ENCODE assay signal across 19 cellular contexts in genomic region chr1:4603317-4604110, GRCh38. TPM values are rescaled to one million over a fixed set of nuclear protein-coding genes. Genes with fewer than 3 reads are reported as not detected.
DNase-seq lines count a peak whose midpoint lies in the region; ATAC-seq and TF ChIP-seq lines count a peak whose summit lies in the region.
"Had no signal": no experiment of that assay in that cellular context is flagged by ENCODE, and none has a peak within 500 bp of the region (broad histone marks: within the 10 kb centered on the region; RNA-seq: fewer than 3 reads in every experiment).

No MANE protein-coding gene starts in this region.

- H2AFZ ChIP-seq in PC-9 = no peak overlapping the region

- peak; percentile 7 for DNase-seq in LoVo (ENCODE audit: low spot score)
- peak; percentile 10 for DNase-seq in SW480 (ENCODE audit: low spot score)
- peak; percentile 55 for DNase-seq in superior temporal gyrus (ENCODE audit: extremely low spot score)
- no peak for DNase-seq in PC-9
- no peak for DNase-seq in NCI-H146 (lab: John Stamatoyannopoulos, UW)
- DNase-seq in activated T-helper 2 cell treated with anti-CD3 and anti-CD28 coated beads, Interferon-gamma antibody, Interleukin-2, Interleukin-4, amounts not matched to agents 10 μg/mL and 5 μg/mL and 100 μg/mL, durations not matched to agents 14 hours and 24 hours and 36 hours (ENCODE audit: low spot score) = no peak
- DNase-seq in NK-92 (lab: John Stamatoyannopoulos, UW; ENCODE audit: unreplicated experiment) = no peak
- DNase-seq: activated B cell treated with CpG ODN at 0.5 μM for 24 hours; activated CD8-positive, alpha-beta memory T cell treated with anti-CD3 and anti-CD28 coated beads, Interleukin-2, amount 10 ng/mL, durations not matched to agents 7 days and 5 days; activated naive CD4-positive, alpha-beta T cell treated with anti-CD3 and anti-CD28 coated beads for 36 hours; foreskin melanocyte; H9; NCI-H1417 treated with DMSO at 0.1 percent for 48 hours; NCI-H226; small intestine; stimulated activated naive CD4-positive, alpha-beta T cell had no signal

- H3K4me1 Mint-ChIP-seq in activated T-helper 2 cell treated with anti-CD3 and anti-CD28 coated beads, Interferon-gamma antibody, Interleukin-2, Interleukin-4, amounts not matched to agents 10 μg/mL and 5 μg/mL and 100 μg/mL, durations not matched to agents 14 hours and 24 hours and 36 hours (ENCODE audit: low read depth) = no peaks in the 10 kb centered on the region
- H3K4me1 Mint-ChIP-seq: activated B cell treated with CpG ODN at 0.5 μM for 24 hours; activated CD8-positive, alpha-beta memory T cell treated with anti-CD3 and anti-CD28 coated beads, Interleukin-2, amount 10 ng/mL, durations not matched to agents 7 days and 5 days had no signal

- CTCF ChIA-PET in PC-9 (lab: Charles Lee) = no interaction called here

- H3K36me3 ChIP-seq in PC-9 (ENCODE audit: low read depth) = no peaks in the 10 kb centered on the region

- H3K27ac Mint-ChIP-seq in activated T-helper 2 cell treated with anti-CD3 and anti-CD28 coated beads, Interferon-gamma antibody, Interleukin-2, Interleukin-4, amounts not matched to agents 10 μg/mL and 5 μg/mL and 100 μg/mL, durations not matched to agents 14 hours and 24 hours and 36 hours = no peak overlapping the region
- H3K27ac Mint-ChIP-seq: activated B cell treated with CpG ODN at 0.5 μM for 24 hours; activated CD8-positive, alpha-beta memory T cell treated with anti-CD3 and anti-CD28 coated beads, Interleukin-2, amount 10 ng/mL, durations not matched to agents 7 days and 5 days; activated naive CD4-positive, alpha-beta T cell treated with anti-CD3 and anti-CD28 coated beads for 36 hours; H9; mesothelial cell of epicardium had no signal

- H3K4me3 Mint-ChIP-seq in activated T-helper 2 cell treated with anti-CD3 and anti-CD28 coated beads, Interferon-gamma antibody, Interleukin-2, Interleukin-4, amounts not matched to agents 10 μg/mL and 5 μg/mL and 100 μg/mL, durations not matched to agents 14 hours and 24 hours and 36 hours (ENCODE audit: low read depth) = no peak overlapping the region
- H3K4me3 Mint-ChIP-seq: activated B cell treated with CpG ODN at 0.5 μM for 24 hours; activated CD8-positive, alpha-beta memory T cell treated with anti-CD3 and anti-CD28 coated beads, Interleukin-2, amount 10 ng/mL, durations not matched to agents 7 days and 5 days; activated naive CD4-positive, alpha-beta T cell treated with anti-CD3 and anti-CD28 coated beads for 36 hours; H9; mesothelial cell of epicardium had no signal

- no peaks in the 10 kb centered on the region for H3K36me3 Mint-ChIP-seq in activated T-helper 2 cell treated with anti-CD3 and anti-CD28 coated beads, Interferon-gamma antibody, Interleukin-2, Interleukin-4, amounts not matched to agents 10 μg/mL and 5 μg/mL and 100 μg/mL, durations not matched to agents 14 hours and 24 hours and 36 hours (ENCODE audit: low read depth)
- H3K36me3 Mint-ChIP-seq: activated CD8-positive, alpha-beta memory T cell treated with anti-CD3 and anti-CD28 coated beads, Interleukin-2, amount 10 ng/mL, durations not matched to agents 7 days and 5 days; mesothelial cell of epicardium had no signal

- TF ChIP-seq CTCF in PC-9 (conservative IDR thresholded peaks at IDR 0.05) = no peak

- no peaks in the 10 kb centered on the region for H3K79me2 ChIP-seq in PC-9 (ENCODE audit: low read depth)

- H3K4me3 ChIP-seq in PC-9 = no peak overlapping the region

- peaks cover 4% of the 10 kb centered on the region for H3K9me3 Mint-ChIP-seq in activated T-helper 2 cell treated with anti-CD3 and anti-CD28 coated beads, Interferon-gamma antibody, Interleukin-2, Interleukin-4, amounts not matched to agents 10 μg/mL and 5 μg/mL and 100 μg/mL, durations not matched to agents 14 hours and 24 hours and 36 hours
- H3K9me3 Mint-ChIP-seq: activated B cell treated with CpG ODN at 0.5 μM for 24 hours; activated naive CD4-positive, alpha-beta T cell treated with anti-CD3 and anti-CD28 coated beads for 36 hours; H9 had no signal

- ATAC-seq in esophagus mucosa = peak; percentile 82
- ATAC-seq: activated CD8-positive, alpha-beta memory T cell treated with anti-CD3 and anti-CD28 coated beads, Interleukin-2, amount 10 ng/mL, durations not matched to agents 7 days and 5 days; SK-N-SH treated with all-trans-retinoic acid at 6 μM for 48 hours had no signal

- intact Hi-C loops in PC-9 (cut with micrococcal nuclease; ENCODE audit: unreplicated experiment) = no loop called here
- intact Hi-C loops in activated T-helper 2 cell treated with anti-CD3 and anti-CD28 coated beads, Interferon-gamma antibody, Interleukin-2, Interleukin-4, amounts not matched to agents 10 μg/mL and 5 μg/mL and 100 μg/mL, durations not matched to agents 14 hours and 24 hours and 36 hours (cut with micrococcal nuclease) = no loop called here

- BruUV-seq in PC-9 (replicated peaks; lab: Mats Ljungman, UMichigan) = no TSS peak

- no peak overlapping the region for H3K4me2 ChIP-seq in PC-9

- no peaks in the 10 kb centered on the region for H3K4me1 ChIP-seq in PC-9 (replicated peaks; ENCODE audit: insufficient read depth)

- no peak overlapping the region for H3K27ac ChIP-seq in PC-9

- POLR2A ChIA-PET in PC-9 (lab: Charles Lee; ENCODE audit: unreplicated experiment) = no interaction called here

- peaks cover 7% of the 10 kb centered on the region for H3K27me3 Mint-ChIP-seq in activated T-helper 2 cell treated with anti-CD3 and anti-CD28 coated beads, Interferon-gamma antibody, Interleukin-2, Interleukin-4, amounts not matched to agents 10 μg/mL and 5 μg/mL and 100 μg/mL, durations not matched to agents 14 hours and 24 hours and 36 hours (ENCODE audit: low read depth)

- no peaks in the 10 kb centered on the region for H3K9me2 ChIP-seq in PC-9 (ENCODE audit: insufficient read depth)

- H3K9me3 ChIP-seq in PC-9 (ENCODE audit: insufficient read depth, low read depth) = no peaks in the 10 kb centered on the region

- peaks cover 37% of the 10 kb centered on the region for H3K27me3 ChIP-seq in PC-9 (ENCODE audit: insufficient read depth, low read depth)

- no peaks in the 10 kb centered on the region for H4K20me1 ChIP-seq in PC-9 (ENCODE audit: insufficient read depth)

- no peaks in the 10 kb centered on the region for H3F3A ChIP-seq in PC-9 (ENCODE audit: insufficient read depth, low read depth)

RNA-seq across cellular contexts. Expression of gene AJAP1, which starts 50.9 kb away (rescaled TPM):
- total RNA-seq in esophagus mucosa (0.44 TPM), PC-9 (2021) (not detected in 2 replicates)
- not detected in 2 replicates for total RNA-seq in activated T-helper 2 cell treated with anti-CD3 and anti-CD28 coated beads, Interferon-gamma antibody, Interleukin-2, Interleukin-4, amounts not matched to agents 10 μg/mL and 5 μg/mL and 100 μg/mL, durations not matched to agents 14 hours and 24 hours and 36 hours
- total RNA-seq: activated B cell treated with CpG ODN at 0.5 μM for 24 hours; activated CD8-positive, alpha-beta memory T cell treated with anti-CD3 and anti-CD28 coated beads, Interleukin-2, amount 10 ng/mL, durations not matched to agents 7 days and 5 days had no signal

Comparison
In these comparisons a context has a peak if more than half of its experiments do, and no peak if none do; other contexts are left out.
1. DNase-seq: peak in LoVo (single experiment), SW480 (single experiment) and superior temporal gyrus (single experiment); none in PC-9 (0 of 2), NCI-H146 (single experiment), activated T-helper 2 cell treated with anti-CD3 and anti-CD28 coated beads, Interferon-gamma antibody, Interleukin-2, Interleukin-4, amounts not matched to agents 10 μg/mL and 5 μg/mL and 100 μg/mL, durations not matched to agents 14 hours and 24 hours and 36 hours (single experiment) and NK-92 (single experiment).